ENCODE assay signal across 9 cellular contexts in the genomic region with DNA sequence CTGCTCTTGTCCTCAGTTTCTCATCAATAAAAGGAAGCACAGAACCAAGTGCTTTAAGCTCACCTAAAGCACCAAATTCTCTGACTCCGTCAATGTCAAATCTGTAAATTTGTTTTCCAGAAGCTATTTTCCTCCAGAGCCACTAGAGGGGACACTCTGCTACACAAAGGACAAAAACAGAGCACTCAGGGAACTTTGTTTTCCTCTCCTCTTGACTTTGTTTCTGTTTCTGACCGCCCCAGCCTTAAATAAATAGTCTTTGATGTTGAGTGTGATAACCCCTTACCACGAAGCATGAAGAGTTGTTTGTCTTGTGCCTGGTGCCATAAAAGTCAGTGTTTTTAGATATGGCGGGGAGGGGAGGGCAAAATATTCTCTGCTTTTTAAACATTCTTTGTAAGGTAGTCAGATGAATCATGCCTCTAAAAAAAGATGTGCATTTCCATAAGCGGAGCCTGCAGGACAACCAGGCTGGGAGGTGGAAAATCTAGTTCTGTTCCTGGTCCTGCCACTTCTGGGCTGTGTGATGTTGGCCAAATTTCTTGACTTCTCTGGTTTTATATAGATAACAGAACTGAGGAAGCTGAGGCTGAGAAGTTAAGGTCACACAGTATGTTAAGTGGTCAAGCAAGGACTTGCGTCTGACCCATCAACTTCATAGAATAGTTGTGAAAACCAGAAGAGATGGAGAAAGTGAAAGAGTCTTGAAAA. TPM values are rescaled to one million over a fixed set of nuclear protein-coding genes. Genes with fewer than 3 reads are reported as not detected.
DNase-seq lines count a peak whose midpoint lies in the region; ATAC-seq and TF ChIP-seq lines count a peak whose summit lies in the region.
"Had no signal": no experiment of that assay in that cellular context is flagged by ENCODE, and none has a peak within 500 bp of the region (broad histone marks: within the 10 kb centered on the region; RNA-seq: fewer than 3 reads in every experiment).

No MANE protein-coding gene starts in this region.

- H4K20me1 ChIP-seq in OCI-LY7 (ENCODE audit: insufficient read depth, low read length): no peaks in the 10 kb centered on the region

- no peaks in the 10 kb centered on the region for H3K36me3 ChIP-seq in OCI-LY7 (ENCODE audit: insufficient read depth, low read length)
- no peaks in the 10 kb centered on the region for H3K36me3 ChIP-seq in subcutaneous abdominal adipose tissue (ENCODE audit: control insufficient read depth in 5 of 5, insufficient read depth in 5 of 5, low read length in 5 of 5)

- H3K27ac Mint-ChIP-seq in CD4-positive, alpha-beta T cell: no peak overlapping the region
- H3K27ac Mint-ChIP-seq in central memory CD8-positive, alpha-beta T cell (ENCODE audit: low read depth): no peak overlapping the region
- H3K27ac Mint-ChIP-seq: T-helper 1 cell treated with Interleukin-12 subunit alpha and Interleukin-12 subunit beta and Interleukin-4 antibody, amounts not matched to agents 30 μg/mL and 1 μg/mL, for 36 hours had no signal

- peak overlapping the region; percentile 94 for H2AFZ ChIP-seq in OCI-LY7 (ENCODE audit: low read length)

- peak overlapping the region; percentile 53 for H3K4me2 ChIP-seq in OCI-LY7 (ENCODE audit: low read length)

- H3K36me3 Mint-ChIP-seq in CD4-positive, alpha-beta T cell (ENCODE audit: low read depth): no peaks in the 10 kb centered on the region
- no peaks in the 10 kb centered on the region for H3K36me3 Mint-ChIP-seq in central memory CD8-positive, alpha-beta T cell (ENCODE audit: insufficient read depth)

- no peaks in the 10 kb centered on the region for H3K27me3 Mint-ChIP-seq in CD4-positive, alpha-beta T cell
- H3K27me3 Mint-ChIP-seq in central memory CD8-positive, alpha-beta T cell: no peaks in the 10 kb centered on the region

- ATAC-seq in CD4-positive, alpha-beta T cell (ENCODE audit: poor library complexity): peak; percentile 79
- ATAC-seq in GM18520 (IDR thresholded peaks at IDR 0.05; ENCODE audit: unreplicated experiment) (peak; percentile 52), HG03442 (IDR thresholded peaks at IDR 0.05; ENCODE audit: unreplicated experiment) (peak; percentile 69), GM19463 (IDR thresholded peaks at IDR 0.05; ENCODE audit: unreplicated experiment) (no peak)
- ATAC-seq in central memory CD8-positive, alpha-beta T cell (replicated peaks; ENCODE audit: extremely low read depth, poor library complexity, severe bottlenecking): peak; percentile 58

- no peaks in the 10 kb centered on the region for H3K27me3 ChIP-seq in CD4-positive, alpha-beta T cell (ENCODE audit: control insufficient read depth, insufficient read depth, low read length)
- H3K27me3 ChIP-seq in layer of hippocampus (ENCODE audit: control insufficient read depth, insufficient read depth, low read length) (no peaks in the 10 kb centered on the region), subcutaneous abdominal adipose tissue (ENCODE audit: control insufficient read depth in 5 of 5, insufficient read depth in 4 of 5, low read length in 5 of 5) (no peaks in the 10 kb centered on the region)

- H3K27ac ChIP-seq in CD4-positive, alpha-beta T cell (ENCODE audit: low read depth, low read length): no peak overlapping the region
- H3K27ac ChIP-seq in OCI-LY7 (ENCODE audit: low read depth, low read length, poor library complexity, severe bottlenecking): no peak overlapping the region
- peak overlapping the region; percentile 59 for H3K27ac ChIP-seq in layer of hippocampus (ENCODE audit: low read depth, low read length)
- H3K27ac ChIP-seq in subcutaneous abdominal adipose tissue (ENCODE audit: low read depth, low read length): no peak overlapping the region

- no peak overlapping the region for H3K4me3 Mint-ChIP-seq in CD4-positive, alpha-beta T cell
- no peak overlapping the region for H3K4me3 Mint-ChIP-seq in central memory CD8-positive, alpha-beta T cell
- H3K4me3 Mint-ChIP-seq: T-helper 1 cell treated with Interleukin-12 subunit alpha and Interleukin-12 subunit beta and Interleukin-4 antibody, amounts not matched to agents 30 μg/mL and 1 μg/mL, for 36 hours had no signal

- no TSS peak for BruUV-seq in OCI-LY7 (replicated peaks; lab: Mats Ljungman, UMichigan)

- H3K9me3 Mint-ChIP-seq in CD4-positive, alpha-beta T cell: no peaks in the 10 kb centered on the region
- no peaks in the 10 kb centered on the region for H3K9me3 Mint-ChIP-seq in central memory CD8-positive, alpha-beta T cell
- H3K9me3 Mint-ChIP-seq: T-helper 1 cell treated with Interleukin-12 subunit alpha and Interleukin-12 subunit beta and Interleukin-4 antibody, amounts not matched to agents 30 μg/mL and 1 μg/mL, for 36 hours had no signal

- DNase-seq in CD4-positive, alpha-beta T cell: no peak
- peak; percentile 71 for DNase-seq in OCI-LY7 (ENCODE audit: low spot score)
- no peak for DNase-seq in central memory CD8-positive, alpha-beta T cell (ENCODE audit: low spot score in 2 of 2)

- H3K9ac ChIP-seq in subcutaneous abdominal adipose tissue (ENCODE audit: low read length in 5 of 5): peak overlapping the region in 1 of 5 donors; percentile 42

- TF ChIP-seq CTCF in CD4-positive, alpha-beta T cell (IDR thresholded peaks at IDR 0.05): peak; percentile 76
- TF ChIP-seq CTCF in OCI-LY7 (conservative IDR thresholded peaks at IDR 0.05; ENCODE audit: low read length): peak; percentile 93

- H3K79me2 ChIP-seq in OCI-LY7 (ENCODE audit: insufficient read depth, low read depth, low read length): no peaks in the 10 kb centered on the region

- intact Hi-C loops in CD4-positive, alpha-beta T cell (cut with DNase I, micrococcal nuclease): loop anchor here (1.0 to 5.0 kb wide), 3 partner anchors 91 to 201 kb away; no protein-coding TSS in a partner anchor
- intact Hi-C loops in OCI-LY7 (cut with micrococcal nuclease; ENCODE audit: unreplicated experiment): loop anchor here (1.0 to 10.0 kb wide), 3 partner anchors 80 to 204 kb away; no protein-coding TSS in a partner anchor

- POLR2A ChIA-PET in CD4-positive, alpha-beta T cell (lab: Charles Lee): interaction anchor here (0.6 to 3.2 kb wide), 14 partner anchors 21 to 129 kb away, joined by 3 to 23 read pairs (median 4); a partner anchor contains a TSS
- POLR2A ChIA-PET in OCI-LY7 (lab: Charles Lee): interaction anchor here (0.6 to 1.7 kb wide), 9 partner anchors 9 to 898 kb away, joined by 3 to 5 read pairs (median 3); no protein-coding TSS in a partner anchor

- H3K4me1 ChIP-seq in OCI-LY7 (ENCODE audit: insufficient read depth, low read length, poor library complexity, severe bottlenecking) (peaks cover 5% of the 10 kb centered on the region), subcutaneous abdominal adipose tissue (ENCODE audit: control insufficient read depth in 5 of 5, insufficient read depth in 5 of 5, low read length in 5 of 5) (peaks cover 0 to 5% (median 2%) of the 10 kb centered on the region in 5 donors)

- CTCF ChIA-PET in CD4-positive, alpha-beta T cell (lab: Charles Lee): interaction anchor here (0.6 to 2.9 kb wide), 21 partner anchors 9 to 200 kb away, joined by 3 to 21 read pairs (median 4); no protein-coding TSS in a partner anchor
- CTCF ChIA-PET in OCI-LY7 (lab: Charles Lee; ENCODE audit: unreplicated experiment): interaction anchor here (0.5 to 1.4 kb wide), 7 partner anchors 24 to 99 kb away, joined by 3 to 5 read pairs (median 4); no protein-coding TSS in a partner anchor

- H3K9me3 ChIP-seq in CD4-positive, alpha-beta T cell (ENCODE audit: control insufficient read depth, low read length): no peaks in the 10 kb centered on the region
- peaks cover 4% of the 10 kb centered on the region; the same call in 1 of the 2 replicates for H3K9me3 ChIP-seq in OCI-LY7 (ENCODE audit: low read length)
- H3K9me3 ChIP-seq in subcutaneous abdominal adipose tissue (ENCODE audit: control insufficient read depth in 5 of 5, low read length in 5 of 5): no peaks in the 10 kb centered on the region

- peaks cover 9% of the 10 kb centered on the region for H3K4me1 Mint-ChIP-seq in CD4-positive, alpha-beta T cell (ENCODE audit: low read depth)
- H3K4me1 Mint-ChIP-seq in central memory CD8-positive, alpha-beta T cell: peaks cover 11% of the 10 kb centered on the region

- H3K9me2 ChIP-seq in OCI-LY7 (ENCODE audit: insufficient read depth, low read length): no peaks in the 10 kb centered on the region

- H3K4me3 ChIP-seq in OCI-LY7 (ENCODE audit: low read depth, low read length, poor library complexity, severe bottlenecking) (peak overlapping the region; percentile 25), subcutaneous abdominal adipose tissue (ENCODE audit: low read depth in 1 of 5, low read length in 5 of 5) (peak overlapping the region; percentile 26 to 56 (median 42))

RNA-seq across cellular contexts. Expression of a gene that starts 7.3 kb away (rescaled TPM):
- 10 to 100 TPM; 21.8 to 22.0 TPM for total RNA-seq in CD4-positive, alpha-beta T cell
- 7.6 and 8.4 TPM in 2 replicates for total RNA-seq in OCI-LY7 (2014; rRNA removed; shearing (Covaris generic))
- total RNA-seq in OCI-LY7 (2022): 12.4 and 16.6 TPM in 2 replicates
